In the genomic region with DNA sequence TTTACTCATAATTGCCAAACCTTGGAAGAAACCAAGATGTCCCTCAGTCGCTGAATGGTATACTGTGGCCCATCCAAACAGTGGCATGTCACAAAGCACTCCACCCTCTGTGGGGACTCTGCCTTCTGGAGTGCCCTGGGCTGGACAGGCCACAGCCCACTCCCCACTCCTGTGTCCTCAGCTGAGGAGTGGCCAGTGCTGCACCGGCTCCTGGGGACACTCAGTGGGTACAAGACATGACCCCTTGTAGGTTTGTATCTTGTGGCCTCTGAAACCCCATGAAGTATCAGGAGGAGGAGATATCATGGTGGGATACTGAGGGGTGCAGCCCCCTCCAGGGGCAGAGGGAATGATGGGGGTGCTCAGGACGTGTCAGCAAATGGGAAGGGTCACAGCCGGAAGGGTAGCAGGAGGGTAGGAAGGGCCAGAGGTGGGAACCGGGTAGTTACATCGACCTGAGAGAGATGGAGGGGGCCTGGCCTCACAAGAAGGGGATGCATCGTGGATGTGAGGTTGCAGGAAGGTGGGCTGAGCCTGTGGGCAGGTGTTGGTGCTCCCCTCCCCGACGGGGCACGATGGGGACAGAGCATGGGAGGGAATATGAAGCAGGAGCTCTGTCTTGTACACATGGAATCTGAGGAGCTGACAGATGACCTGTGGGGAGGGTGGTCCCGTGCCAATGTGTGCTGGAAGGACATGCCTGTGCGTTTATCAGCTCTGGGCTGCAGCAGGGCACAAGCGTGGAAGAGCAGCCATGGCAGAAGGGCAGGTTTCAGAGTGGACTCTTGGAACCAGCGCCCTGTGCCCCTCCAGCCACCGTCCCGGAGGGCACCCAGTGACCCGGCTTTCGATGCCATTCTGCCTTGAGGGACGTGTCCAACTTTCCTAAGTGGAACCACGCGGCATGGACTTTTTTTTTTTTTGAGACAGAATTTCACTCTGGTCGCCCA, we compare ENCODE assay signal across 34 cellular contexts. TPM values are rescaled to one million over a fixed set of nuclear protein-coding genes. Genes with fewer than 3 reads are reported as not detected.
"Had no signal": no experiment of that assay in that cellular context is flagged by ENCODE, and none has a peak within 500 bp of the region (broad histone marks: within the 10 kb centered on the region; RNA-seq: fewer than 3 reads in every experiment).

No MANE protein-coding gene starts in this region.

- H3K36me3 ChIP-seq: brain microvascular endothelial cell, ovary, prostate gland had no signal

- H3K9me3 ChIP-seq: gastroesophageal sphincter, lower lobe of right lung, mucosa of descending colon, ovary, prostate gland, upper lobe of left lung had no signal

- H3K27ac Mint-ChIP-seq: activated CD4-positive, alpha-beta memory T cell treated with anti-CD3 and anti-CD28 coated beads for 36 hours; activated CD4-positive, alpha-beta T cell treated with anti-CD3 and anti-CD28 coated beads, Interleukin-2, amount 10 ng/mL, durations not matched to agents 24 days and 14 days; activated naive CD4-positive, alpha-beta T cell treated with anti-CD3 and anti-CD28 coated beads, Interleukin-2, amount 10 ng/mL, durations not matched to agents 7 days and 5 days; activated T-helper 1 cell treated with anti-CD3 and anti-CD28 coated beads, Interleukin-12 subunit alpha, Interleukin-12 subunit beta, Interleukin-2, Interleukin-4 antibody, amounts not matched to agents 30 ng/mL and 10 ng/mL and 1 ng/mL, durations not matched to agents 14 hours and 24 hours and 36 hours; natural killer cell treated with Interleukin-12 subunit alpha and Interleukin-12 subunit beta and Interleukin-15 and Interleukin-18, amount 100 ng/mL, for 72 hours; stimulated activated memory B cell treated with anti-CD40 and anti-IgM and Interleukin-4, amounts not matched to agents 10 μg/mL and 1 μg/mL and 100 μg/mL, for 72 hours; stimulated activated naive CD8-positive, alpha-beta T cell treated with anti-CD3 and anti-CD28 coated beads, Interleukin-15, amount 100 ng/mL, for 72 hours had no signal

- H3K4me3 Mint-ChIP-seq: activated CD4-positive, alpha-beta memory T cell treated with anti-CD3 and anti-CD28 coated beads for 36 hours; activated CD4-positive, alpha-beta T cell treated with anti-CD3 and anti-CD28 coated beads, Interleukin-2, amount 10 ng/mL, durations not matched to agents 24 days and 14 days; activated naive CD4-positive, alpha-beta T cell treated with anti-CD3 and anti-CD28 coated beads, Interleukin-2, amount 10 ng/mL, durations not matched to agents 7 days and 5 days; activated T-helper 1 cell treated with anti-CD3 and anti-CD28 coated beads, Interleukin-12 subunit alpha, Interleukin-12 subunit beta, Interleukin-2, Interleukin-4 antibody, amounts not matched to agents 30 ng/mL and 10 ng/mL and 1 ng/mL, durations not matched to agents 14 hours and 24 hours and 36 hours; natural killer cell treated with Interleukin-12 subunit alpha and Interleukin-12 subunit beta and Interleukin-15 and Interleukin-18, amount 100 ng/mL, for 72 hours; stimulated activated memory B cell treated with anti-CD40 and anti-IgM and Interleukin-4, amounts not matched to agents 10 μg/mL and 1 μg/mL and 100 μg/mL, for 72 hours; stimulated activated naive CD8-positive, alpha-beta T cell treated with anti-CD3 and anti-CD28 coated beads, Interleukin-15, amount 100 ng/mL, for 72 hours had no signal

- H3K36me3 Mint-ChIP-seq: natural killer cell treated with Interleukin-12 subunit alpha and Interleukin-12 subunit beta and Interleukin-15 and Interleukin-18, amount 100 ng/mL, for 72 hours had no signal

- H3K4me1 ChIP-seq: lower lobe of right lung, prostate gland, upper lobe of left lung had no signal

- H3K27ac ChIP-seq: brain microvascular endothelial cell, gastroesophageal sphincter, lower lobe of right lung, ovary, prostate gland, skin epidermis, upper lobe of left lung had no signal

- DNase-seq: activated CD4-positive, alpha-beta memory T cell treated with anti-CD3 and anti-CD28 coated beads for 36 hours; activated CD4-positive, alpha-beta T cell treated with anti-CD3 and anti-CD28 coated beads, Interleukin-2, amount 10 ng/mL, durations not matched to agents 24 days and 14 days; activated CD4-positive, CD25-positive, alpha-beta regulatory T cell treated with anti-CD3 and anti-CD28 coated beads, Interleukin-2, amount 50 U/mL, for 72 hours; activated CD8-positive, alpha-beta memory T cell treated with anti-CD3 and anti-CD28 coated beads, Interleukin-2, amount 50 U/mL, for 4 hours; activated effector memory CD4-positive, alpha-beta T cell treated with anti-CD3 and anti-CD28 coated beads, Interleukin-2, amount 50 U/mL, for 16 hours; activated naive CD4-positive, alpha-beta T cell treated with anti-CD3 and anti-CD28 coated beads, Interleukin-2, amount 10 ng/mL, durations not matched to agents 7 days and 5 days; activated T-cell treated with anti-CD3 and anti-CD28 coated beads, Interleukin-2, amount 50 U/mL, for 1 hour; amniotic stem cell; brain microvascular endothelial cell; hippocampal formation; lower lobe of right lung; ovary; retina; stimulated activated CD4-positive, alpha-beta T cell treated with anti-CD3 and anti-CD28 coated beads, Interleukin-12 subunit alpha, Interleukin-12 subunit beta, amount 100 ng/mL, for 4 hours; stimulated activated CD4-positive, alpha-beta T cell treated with anti-CD3 and anti-CD28 coated beads, Interleukin-4, amount 100 ng/mL, for 24 hours; stimulated activated naive CD8-positive, alpha-beta T cell treated with anti-CD3 and anti-CD28 coated beads, Interleukin-15, amount 100 ng/mL, for 72 hours; substantia nigra had no signal

- H3K4me3 ChIP-seq: gastroesophageal sphincter, lower lobe of right lung, mucosa of descending colon, ovary, prostate gland, skin epidermis, upper lobe of left lung had no signal

- H3K27me3 Mint-ChIP-seq: activated CD4-positive, alpha-beta memory T cell treated with anti-CD3 and anti-CD28 coated beads for 36 hours; natural killer cell treated with Interleukin-12 subunit alpha and Interleukin-12 subunit beta and Interleukin-15 and Interleukin-18, amount 100 ng/mL, for 72 hours; stimulated activated memory B cell treated with anti-CD40 and anti-IgM and Interleukin-4, amounts not matched to agents 10 μg/mL and 1 μg/mL and 100 μg/mL, for 72 hours had no signal

- ATAC-seq: gastroesophageal sphincter; left lobe of liver; lower lobe of right lung; mucosa of descending colon; natural killer cell treated with Interleukin-12 subunit alpha and Interleukin-12 subunit beta and Interleukin-15 and Interleukin-18, amount 100 ng/mL, for 72 hours; sciatic nerve; stimulated activated memory B cell treated with anti-CD40 and anti-IgM and Interleukin-4, amounts not matched to agents 10 μg/mL and 1 μg/mL and 100 μg/mL, for 72 hours; stimulated activated naive CD8-positive, alpha-beta T cell treated with anti-CD3 and anti-CD28 coated beads, Interleukin-15, amount 100 ng/mL, for 72 hours had no signal

- H3K27me3 ChIP-seq: brain microvascular endothelial cell, gastroesophageal sphincter, ovary, upper lobe of left lung had no signal

- H3K9me3 Mint-ChIP-seq: activated CD4-positive, alpha-beta memory T cell treated with anti-CD3 and anti-CD28 coated beads for 36 hours; activated CD4-positive, alpha-beta T cell treated with anti-CD3 and anti-CD28 coated beads, Interleukin-2, amount 10 ng/mL, durations not matched to agents 24 days and 14 days; activated naive CD4-positive, alpha-beta T cell treated with anti-CD3 and anti-CD28 coated beads, Interleukin-2, amount 10 ng/mL, durations not matched to agents 7 days and 5 days; activated T-helper 1 cell treated with anti-CD3 and anti-CD28 coated beads, Interleukin-12 subunit alpha, Interleukin-12 subunit beta, Interleukin-2, Interleukin-4 antibody, amounts not matched to agents 30 ng/mL and 10 ng/mL and 1 ng/mL, durations not matched to agents 14 hours and 24 hours and 36 hours; natural killer cell treated with Interleukin-12 subunit alpha and Interleukin-12 subunit beta and Interleukin-15 and Interleukin-18, amount 100 ng/mL, for 72 hours; stimulated activated memory B cell treated with anti-CD40 and anti-IgM and Interleukin-4, amounts not matched to agents 10 μg/mL and 1 μg/mL and 100 μg/mL, for 72 hours; stimulated activated naive CD8-positive, alpha-beta T cell treated with anti-CD3 and anti-CD28 coated beads, Interleukin-15, amount 100 ng/mL, for 72 hours had no signal

RNA-seq across cellular contexts. Expression of a gene that starts 31.9 kb away (rescaled TPM):
- total RNA-seq: left lobe of liver had no signal

RNA-seq across cellular contexts. Expression of a gene that starts 38.3 kb away (rescaled TPM):
- total RNA-seq: activated CD4-positive, alpha-beta memory T cell treated with anti-CD3 and anti-CD28 coated beads for 36 hours; activated CD4-positive, alpha-beta T cell treated with anti-CD3 and anti-CD28 coated beads, Interleukin-2, amount 10 ng/mL, durations not matched to agents 24 days and 14 days; activated CD8-positive, alpha-beta memory T cell treated with anti-CD3 and anti-CD28 coated beads for 36 hours; activated T-helper 1 cell treated with anti-CD3 and anti-CD28 coated beads, Interleukin-12 subunit alpha, Interleukin-12 subunit beta, Interleukin-2, Interleukin-4 antibody, amounts not matched to agents 30 ng/mL and 10 ng/mL and 1 ng/mL, durations not matched to agents 14 hours and 24 hours and 36 hours; endothelial cell of umbilical vein; fibroblast of lung; fibroblast of villous mesenchyme; gastroesophageal sphincter; left lobe of liver; lower lobe of right lung; mesenteric fat pad; myocyte; natural killer cell treated with Interleukin-12 subunit alpha and Interleukin-12 subunit beta and Interleukin-15 and Interleukin-18, amount 100 ng/mL, for 72 hours; ovary; sciatic nerve; T-helper 1 cell treated with Interleukin-12 subunit alpha and Interleukin-12 subunit beta and Interleukin-4 antibody, amounts not matched to agents 30 ng/mL and 1 ng/mL, for 36 hours; upper lobe of left lung had no signal
